11 cellular contexts compared by ENCODE assay signal in genomic region chr17:17722906-17723353, GRCh38. TPM values are rescaled to one million over a fixed set of nuclear protein-coding genes. Genes with fewer than 3 reads are reported as not detected.
DNase-seq lines count a peak whose midpoint lies in the region; ATAC-seq, FAIRE-seq and TF ChIP-seq lines count a peak whose summit lies in the region.
"Had no signal": no experiment of that assay in that cellular context is flagged by ENCODE, and none has a peak within 500 bp of the region (broad histone marks: within the 10 kb centered on the region; RNA-seq: fewer than 3 reads in every experiment).

No MANE protein-coding gene starts in this region.

- 83% methylated on average over 23 of the region's 23 CpGs for WGBS in SK-N-SH (ENCODE audit: low lambda C conversion rate)
- 10 to 25% (median 22%) methylated on average over 23 of the region's 23 CpGs for WGBS in ovary, 3 donors

- no peaks in the 10 kb centered on the region for H3F3A ChIP-seq in SK-N-SH (replicated peaks; ENCODE audit: insufficient read depth)

- H3K4me1 ChIP-seq in SK-N-SH (ENCODE audit: control insufficient read depth in 1 of 2, insufficient read depth in 2 of 2, low read depth in 1 of 2, low read length in 1 of 2) = peaks cover 6 to 55% of the 10 kb centered on the region in 2 experiments; a peak in 2 of 4 replicates
- peaks cover 11% of the 10 kb centered on the region for H3K4me1 ChIP-seq in ovary (ENCODE audit: insufficient read depth)
- H3K4me1 ChIP-seq: HAP-1 had no signal

- intact Hi-C loops in CD14-positive monocyte (cut with micrococcal nuclease) = no loop called here
- intact Hi-C loops in ovary (cut with DNase I) = no loop called here

- H3K27me3 ChIP-seq in SK-N-SH (ENCODE audit: insufficient read depth) (no peaks in the 10 kb centered on the region), ovary (no peaks in the 10 kb centered on the region)

- H3K36me3 ChIP-seq in SK-N-SH (replicated peaks in 1 of 2; ENCODE audit: control insufficient read depth in 1 of 2, insufficient read depth in 2 of 2, low read length in 1 of 2) (no peaks in the 10 kb centered on the region), ovary (no peaks in the 10 kb centered on the region)
- H3K36me3 ChIP-seq: HAP-1 had no signal

- H2AFZ ChIP-seq in SK-N-SH (ENCODE audit: low read depth) = no peak overlapping the region

- H3K9ac ChIP-seq in SK-N-SH = no peak overlapping the region

- CTCF ChIA-PET in SK-N-SH (lab: Yijun Ruan, JAX) = interaction anchor here (1.0 to 1.8 kb wide), 4 partner anchors 10 to 68 kb away, joined by 4 to 5 read pairs (median 4); no protein-coding TSS in a partner anchor

- H3K4me2 ChIP-seq in SK-N-SH = peak overlapping the region; percentile 89

- ATAC-seq in GM19324 (IDR thresholded peaks at IDR 0.05; ENCODE audit: low FRiP score, unreplicated experiment) = no peak

- POLR2A ChIA-PET in SK-N-SH (lab: Yijun Ruan, JAX) = interaction anchor here (1.0 kb wide), 1 partner anchor 31 kb away, joined by 3 read pairs; no protein-coding TSS in a partner anchor

- H3K4me3 Mint-ChIP-seq in CD14-positive monocyte = peak overlapping the region; percentile 37 to 87

- no peak for FAIRE-seq in RCC 7860 (lab: Jason Lieb, UNC)

- peaks cover 53% of the 10 kb centered on the region for H3K79me2 ChIP-seq in SK-N-SH (ENCODE audit: insufficient read depth)

- DNase-seq in CD14-positive monocyte (ENCODE audit: low spot score) (no peak), SK-N-SH (peak; percentile 48), epithelial cell of proximal tubule (ENCODE audit: low read depth) (no peak), ovary (no peak), RCC 7860 (ENCODE audit: low spot score) (no peak), dedifferentiated amniotic fluid mesenchymal stem cell (ENCODE audit: extremely low spot score) (no peak), NCI-H1417 treated with DMSO at 0.1 percent for 48 hours (lab: John Stamatoyannopoulos, UW) (no peak)
- DNase-seq: activated CD4-positive, alpha-beta T cell treated with anti-CD3 and anti-CD28 coated beads for 1 hour; NCI-H1105 had no signal

- H3K9me2 ChIP-seq in SK-N-SH = no peaks in the 10 kb centered on the region

- H3K4me1 Mint-ChIP-seq in CD14-positive monocyte = peaks cover 41% of the 10 kb centered on the region

- H3K9me3 ChIP-seq in SK-N-SH = no peaks in the 10 kb centered on the region
- H3K9me3 ChIP-seq in ovary = no peaks in the 10 kb centered on the region
- H3K9me3 ChIP-seq: HAP-1 had no signal

- TF ChIP-seq RAD21 in SK-N-SH (IDR thresholded peaks at IDR 0.05; ENCODE audit: low read length) = no peak

- H3K4me3 ChIP-seq in SK-N-SH (ENCODE audit: low read depth in 2 of 2, low read length in 1 of 2) = peak overlapping the region in 1 of 2 experiments; percentile 53; a peak in 2 of 4 replicates
- H3K4me3 ChIP-seq in epithelial cell of proximal tubule (ENCODE audit: low read depth, low read length) = peak overlapping the region; percentile 41
- peak overlapping the region; percentile 41 for H3K4me3 ChIP-seq in ovary
- H3K4me3 ChIP-seq: HAP-1 had no signal

- peaks cover 92% of the 10 kb centered on the region for H4K20me1 ChIP-seq in SK-N-SH (ENCODE audit: insufficient read depth)

- peaks cover 45 to 55% (median 52%) of the 10 kb centered on the region in 3 donors for H3K27me3 Mint-ChIP-seq in CD14-positive monocyte (ENCODE audit: low read depth in 3 of 3)

- H3K9me3 Mint-ChIP-seq in CD14-positive monocyte = peaks cover 0 to 19% (median 9%) of the 10 kb centered on the region in 7 donors

- no peak for TF ChIP-seq POLR2A in ovary (IDR thresholded peaks at IDR 0.05)

- TF ChIP-seq CTCF in CD14-positive monocyte (IDR thresholded peaks at IDR 0.05) (no peak), SK-N-SH (IDR thresholded peaks at IDR 0.05) (no peak), epithelial cell of proximal tubule (conservative IDR thresholded peaks at IDR 0.05; ENCODE audit: low read depth, low read length) (no peak), ovary (IDR thresholded peaks at IDR 0.05) (no peak)

- peak overlapping the region in 1 of 7 donors; percentile 13 for H3K27ac Mint-ChIP-seq in CD14-positive monocyte

- TF ChIP-seq EP300 in SK-N-SH (IDR thresholded peaks at IDR 0.05; ENCODE audit: borderline replicate concordance in 1 of 2, low read depth in 1 of 2, low read length in 1 of 2) = no peak
- TF ChIP-seq EP300 in ovary (IDR thresholded peaks at IDR 0.05) = no peak

- H3K27ac ChIP-seq in SK-N-SH (ENCODE audit: low read depth in 2 of 2, low read length in 1 of 2) = peak overlapping the region in 1 of 2 experiments; percentile 25; a peak in 2 of 4 replicates
- H3K27ac ChIP-seq in ovary = no peak overlapping the region

- peaks cover 35 to 39% of the 10 kb centered on the region in 2 donors for H3K36me3 Mint-ChIP-seq in CD14-positive monocyte

TF ChIP-seq in SK-N-SH, 30 proteins besides CTCF, POLR2A, EP300 and RAD21:
- no peak for TF ChIP-seq EZH2phosphoT487 (IDR thresholded peaks at IDR 0.05; ENCODE audit: borderline replicate concordance, low read depth)
- TF ChIP-seq RCOR1 (IDR thresholded peaks at IDR 0.05; ENCODE audit: low read length) = no peak
- no peak for TF ChIP-seq CHD2 (IDR thresholded peaks at IDR 0.05; ENCODE audit: low read length, partially characterized antibody)
- TF ChIP-seq FOXJ3 (CRISPR knock-in tag; IDR thresholded peaks at IDR 0.05) = no peak

RNA-seq across cellular contexts. Expression of gene RAI1, which starts 41.7 kb away (rescaled TPM):
- polyA plus RNA-seq in CD14-positive monocyte = 1 to 10 TPM in 1 of 2 donors, under 1 TPM in 1; 0.89 to 1.5 TPM
- polyA plus RNA-seq in SK-N-SH (2012; rRNA removed) = 2.6 and 4.7 TPM in 2 replicates
- polyA plus RNA-seq in SK-N-SH (2012; cell fraction: cytosol; rRNA removed) = 3.4 and 3.9 TPM in 2 replicates
- 16.7 and 20.0 TPM in 2 replicates for polyA plus RNA-seq in SK-N-SH (2012; cell fraction: nucleus; rRNA removed)
- total RNA-seq in epithelial cell of proximal tubule = 13.7 and 22.7 TPM in 2 replicates
- 10 to 100 TPM; 16.3 to 57.7 (median 37.5) TPM for total RNA-seq in ovary
- polyA plus RNA-seq in ovary = 10 to 100 TPM in 1 of 2 donors, 1 to 10 TPM in 1; 1.5 to 14.5 TPM
